ENCODE assay signal across 21 cellular contexts in the genomic region with DNA sequence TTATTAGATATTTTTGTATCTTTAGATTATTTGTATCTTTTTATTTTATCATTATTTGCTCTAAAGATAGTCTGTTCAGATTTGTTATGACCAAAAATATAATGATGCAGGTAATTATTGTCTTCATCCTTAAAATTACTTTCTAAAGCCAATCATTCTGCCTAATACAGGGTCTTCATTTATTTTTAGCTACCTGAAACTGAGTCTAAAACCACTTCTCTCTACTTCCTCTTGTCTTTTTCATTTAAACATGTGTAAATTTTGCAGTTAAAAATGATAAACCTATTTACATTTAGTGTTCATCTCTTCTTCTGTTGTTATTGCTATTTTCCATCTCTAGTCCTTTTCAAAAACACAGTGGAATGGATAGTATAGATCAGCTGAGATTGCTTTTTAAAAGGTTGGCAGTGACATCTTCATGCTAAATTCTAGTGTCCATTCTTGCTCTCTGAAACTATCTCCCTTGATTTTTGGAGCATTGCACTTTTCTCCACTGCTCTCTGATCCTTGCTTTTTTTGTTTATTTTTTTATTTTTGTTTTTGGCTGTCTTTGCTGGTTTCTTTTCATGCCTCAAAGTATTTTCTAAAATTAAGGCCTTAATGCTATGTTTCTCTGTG.
DNase-seq lines count a peak whose midpoint lies in the region; ATAC-seq and TF ChIP-seq lines count a peak whose summit lies in the region.
"Had no signal": no experiment of that assay in that cellular context is flagged by ENCODE, and none has a peak within 500 bp of the region (broad histone marks: within the 10 kb centered on the region; RNA-seq: fewer than 3 reads in every experiment).

No MANE protein-coding gene starts in this region.

- ATAC-seq in GM18511 (IDR thresholded peaks at IDR 0.05; ENCODE audit: unreplicated experiment) (peak; percentile 89), GM19452 (IDR thresholded peaks at IDR 0.05; ENCODE audit: unreplicated experiment) (peak; percentile 58), HG03095 (IDR thresholded peaks at IDR 0.05; ENCODE audit: unreplicated experiment) (peak; percentile 55), activated B cell treated with CpG ODN at 0.5 μM for 24 hours (ENCODE audit: low read depth) (no peak)
- ATAC-seq: activated CD4-positive, CD25-positive, alpha-beta regulatory T cell treated with anti-CD3 and anti-CD28 coated beads, Interleukin-2, amount 50 U/mL, for 24 hours; K562; pancreas; PC-3; sciatic nerve had no signal

- H3K27ac Mint-ChIP-seq in activated B cell treated with CpG ODN at 0.5 μM for 24 hours, result no peak overlapping the region
- H3K27ac Mint-ChIP-seq: dendritic cell treated with granulocyte-macrophage colony-stimulating factor and Interleukin-4, amounts not matched to agents 40 ng/mL and 50 ng/mL, for 4 days had no signal

- H3K36me3 Mint-ChIP-seq in activated B cell treated with CpG ODN at 0.5 μM for 24 hours (ENCODE audit: low read depth), result peaks cover 3% of the 10 kb centered on the region

- H3K4me3 Mint-ChIP-seq in activated B cell treated with CpG ODN at 0.5 μM for 24 hours, result peak overlapping the region; percentile 66
- H3K4me3 Mint-ChIP-seq: dendritic cell treated with granulocyte-macrophage colony-stimulating factor and Interleukin-4, amounts not matched to agents 40 ng/mL and 50 ng/mL, for 4 days had no signal

- intact Hi-C loops in activated B cell treated with CpG ODN at 0.5 μM for 24 hours (cut with micrococcal nuclease), result no loop called here

- H3K9me3 Mint-ChIP-seq in activated B cell treated with CpG ODN at 0.5 μM for 24 hours, result peaks cover 4% of the 10 kb centered on the region

- POLR2A ChIA-PET in activated B cell treated with CpG ODN at 0.5 μM for 24 hours (lab: Charles Lee), result no interaction called here

- no peak for TF ChIP-seq CTCF in activated B cell treated with CpG ODN at 0.5 μM for 24 hours (IDR thresholded peaks at IDR 0.05)

- CTCF ChIA-PET in activated B cell treated with CpG ODN at 0.5 μM for 24 hours (lab: Charles Lee), result no interaction called here

- DNase-seq in activated B cell treated with CpG ODN at 0.5 μM for 24 hours, result no peak
- DNase-seq in SK-N-DZ (ENCODE audit: low spot score), result no peak
- DNase-seq in RPMI8226, result no peak
- no peak for DNase-seq in NCI-H2081 treated with DMSO at 0.1 percent for 48 hours (lab: John Stamatoyannopoulos, UW)
- DNase-seq: activated CD8-positive, alpha-beta memory T cell treated with anti-CD3 and anti-CD28 coated beads for 24 hours; Caco-2; hippocampal formation; islet precursor cell; NCI-H1092; NCI-H2107; NCI-H526; pancreas; PC-3; stomach had no signal

- H3K27me3 Mint-ChIP-seq in activated B cell treated with CpG ODN at 0.5 μM for 24 hours, result no peaks in the 10 kb centered on the region
- H3K27me3 Mint-ChIP-seq: dendritic cell treated with granulocyte-macrophage colony-stimulating factor and Interleukin-4, amounts not matched to agents 40 ng/mL and 50 ng/mL, for 4 days had no signal

- H3K4me1 Mint-ChIP-seq in activated B cell treated with CpG ODN at 0.5 μM for 24 hours, result peaks cover 28% of the 10 kb centered on the region
